ENCODE assay signal across 10 cellular contexts in genomic region chr6:44265843-44266233, GRCh38. TPM values are rescaled to one million over a fixed set of nuclear protein-coding genes. Genes with fewer than 3 reads are reported as not detected.
DNase-seq lines count a peak whose midpoint lies in the region; ATAC-seq and TF ChIP-seq lines count a peak whose summit lies in the region.
"Had no signal": no experiment of that assay in that cellular context is flagged by ENCODE, and none has a peak within 500 bp of the region (broad histone marks: within the 10 kb centered on the region; RNA-seq: fewer than 3 reads in every experiment).

No MANE protein-coding gene starts in this region.

- H3K27me3 ChIP-seq in GM23338 (ENCODE audit: insufficient read depth) (peaks cover 19% of the 10 kb centered on the region), SJCRH30 (peaks cover 14% of the 10 kb centered on the region), smooth muscle cell (ENCODE audit: low read depth) (peaks cover 26% of the 10 kb centered on the region)

- H3K27ac Mint-ChIP-seq in GM23338, result no peak overlapping the region

- no peak overlapping the region; the same call in 1 of the 2 replicates for H3K4me2 ChIP-seq in GM23338
- H3K4me2 ChIP-seq in smooth muscle cell, result peak overlapping the region; percentile 61

- peak overlapping the region; percentile 86 for H3K4me3 Mint-ChIP-seq in GM23338

- no peaks in the 10 kb centered on the region for H3K9me3 ChIP-seq in SJCRH30 (replicated peaks)
- no peaks in the 10 kb centered on the region for H3K9me3 ChIP-seq in smooth muscle cell (replicated peaks; ENCODE audit: low read depth)

- H3K9me3 Mint-ChIP-seq in GM23338, result no peaks in the 10 kb centered on the region

- whole genome bisulfite sequencing in smooth muscle cell (ENCODE audit: low lambda C conversion rate), result 85% methylated on average over 14 of the region's 14 CpGs

- H3K4me3 ChIP-seq in GM23338 (peak overlapping the region; percentile 88), SJCRH30 (peak overlapping the region; percentile 73), fibroblast of villous mesenchyme (ENCODE audit: low read depth, low read length) (peak overlapping the region; percentile 79), smooth muscle cell (peak overlapping the region; percentile 96)

- no peak overlapping the region for H3K27ac ChIP-seq in GM23338 (ENCODE audit: low read depth)
- no peak overlapping the region for H3K27ac ChIP-seq in SJCRH30
- peak overlapping the region; percentile 57 for H3K27ac ChIP-seq in smooth muscle cell (ENCODE audit: low read depth)

- ATAC-seq in GM23338, result no peak
- no peak for ATAC-seq in GM21717 (IDR thresholded peaks at IDR 0.05; ENCODE audit: unreplicated experiment)
- ATAC-seq in HG03097 (IDR thresholded peaks at IDR 0.05; ENCODE audit: low FRiP score, unreplicated experiment), result no peak

- no peak for TF ChIP-seq CTCF in GM23338 (conservative IDR thresholded peaks at IDR 0.05; ENCODE audit: low read depth in 2 of 2)
- no peak for TF ChIP-seq CTCF in fibroblast of villous mesenchyme (IDR thresholded peaks at IDR 0.05; ENCODE audit: insufficient read depth, low read depth, low read length)
- no peak for TF ChIP-seq CTCF in smooth muscle cell (IDR thresholded peaks at IDR 0.05; ENCODE audit: borderline replicate concordance, insufficient read depth, poor library complexity, severe bottlenecking)

- no peak overlapping the region for H3K9ac ChIP-seq in smooth muscle cell (ENCODE audit: low read depth)

- DNase-seq in GM23338 (ENCODE audit: low spot score) (no peak), SJCRH30 (no peak), fibroblast of villous mesenchyme (ENCODE audit: low read depth) (no peak), smooth muscle cell (lab: John Stamatoyannopoulos, UW; ENCODE audit: unreplicated experiment) (no peak), EL (no peak), NCI-H2227 (lab: John Stamatoyannopoulos, UW; ENCODE audit: unreplicated experiment) (no peak)

- H4K20me1 ChIP-seq in GM23338 (replicated peaks; ENCODE audit: insufficient read depth) (peaks cover 6% of the 10 kb centered on the region; the same call in 1 of the 2 replicates), smooth muscle cell (ENCODE audit: low read depth) (peaks cover 13% of the 10 kb centered on the region)

- peaks cover 31% of the 10 kb centered on the region for H3K4me1 ChIP-seq in GM23338 (ENCODE audit: insufficient read depth)
- peaks cover 11% of the 10 kb centered on the region; the same call in 1 of the 2 replicates for H3K4me1 ChIP-seq in SJCRH30
- H3K4me1 ChIP-seq in smooth muscle cell (ENCODE audit: low read depth), result peaks cover 25% of the 10 kb centered on the region

- H3K36me3 ChIP-seq in GM23338 (ENCODE audit: insufficient read depth) (no peaks in the 10 kb centered on the region), SJCRH30 (no peaks in the 10 kb centered on the region), smooth muscle cell (ENCODE audit: low read depth) (no peaks in the 10 kb centered on the region)

- H3K9me2 ChIP-seq in GM23338 (ENCODE audit: insufficient read depth), result no peaks in the 10 kb centered on the region

- peaks cover 4% of the 10 kb centered on the region; the same call in 1 of the 3 replicates for H3K36me3 Mint-ChIP-seq in GM23338 (ENCODE audit: low read depth)

- no peak overlapping the region for H2AFZ ChIP-seq in GM23338
- H2AFZ ChIP-seq in smooth muscle cell (ENCODE audit: low read depth), result no peak overlapping the region

- H3F3A ChIP-seq in GM23338 (replicated peaks; ENCODE audit: low read depth), result 0 out of 2 replicates have a peak, but pooled peaks cover 17% of the 10 kb centered on the region
- no peaks in the 10 kb centered on the region for H3F3A ChIP-seq in smooth muscle cell (ENCODE audit: low read depth)

- H3K27me3 Mint-ChIP-seq in GM23338 (ENCODE audit: insufficient read depth, low read depth, poor library complexity), result peaks cover 42% of the 10 kb centered on the region

- peaks cover 53% of the 10 kb centered on the region for H3K4me1 Mint-ChIP-seq in GM23338

- H3K79me2 ChIP-seq in GM23338 (replicated peaks; ENCODE audit: insufficient read depth) (peaks cover 9% of the 10 kb centered on the region; the same call in 1 of the 2 replicates), smooth muscle cell (ENCODE audit: low read depth) (peaks cover 16% of the 10 kb centered on the region)

TF ChIP-seq in GM23338, 12 proteins besides CTCF, POLR2A, EP300 and RAD21 (continues in another document):
- TF ChIP-seq STAT1 (IDR thresholded peaks at IDR 0.05; ENCODE audit: unreplicated experiment) (no peak), REST (IDR thresholded peaks at IDR 0.05; ENCODE audit: unreplicated experiment) (no peak), EZH2phosphoT487 (IDR thresholded peaks at IDR 0.05; ENCODE audit: unreplicated experiment) (no peak), POLR2AphosphoS5 (IDR thresholded peaks at IDR 0.05; ENCODE audit: low read depth) (no peak)

RNA-seq across cellular contexts. Expression of gene NFKBIE, which starts 0.5 kb away (rescaled TPM):
- 19.8 and 25.9 TPM in 2 replicates for total RNA-seq in GM23338 (2014; rRNA removed; shearing (Covaris generic))
- polyA plus RNA-seq in GM23338 (2016; fragmentation: Nextera tagmentation; extraction: Ambion mirVana) (12.8 and 14.6 TPM in 2 replicates), smooth muscle cell (11.3 and 12.3 TPM in 2 replicates)
- total RNA-seq in SJCRH30 (2014; rRNA removed; shearing (Covaris generic)), result 7.8 and 9.6 TPM in 2 replicates
- total RNA-seq in fibroblast of villous mesenchyme (12.2 and 17.7 TPM in 2 replicates), smooth muscle cell (7.0 and 11.4 TPM in 2 replicates)

RNA-seq across cellular contexts. Expression of gene TMEM151B, which starts 4.4 kb away (rescaled TPM):
- total RNA-seq in GM23338 (2014; rRNA removed; shearing (Covaris generic)), result 11.5 and 14.6 TPM in 2 replicates
- polyA plus RNA-seq in GM23338 (2016; fragmentation: Nextera tagmentation; extraction: Ambion mirVana) (0.91 and 1.5 TPM in 2 replicates), smooth muscle cell (not detected in 2 replicates)
- 1.2 and 1.5 TPM in 2 replicates for total RNA-seq in SJCRH30 (2014; rRNA removed; shearing (Covaris generic))
- total RNA-seq in fibroblast of villous mesenchyme (under 0.01 TPM in 1 of 2 replicates, not detected in the other), smooth muscle cell (0.04 TPM in 1 of 2 replicates, not detected in the other)
- total RNA-seq: bronchial epithelial cell; T-helper 1 cell treated with Interleukin-12 subunit alpha and Interleukin-12 subunit beta and Interleukin-4 antibody, amounts not matched to agents 30 ng/mL and 1 ng/mL, for 36 hours had no signal

RNA-seq across cellular contexts. Expression of gene SLC35B2, which starts 8.5 kb away (rescaled TPM):
- 30.5 and 30.9 TPM in 2 replicates for total RNA-seq in GM23338 (2014; rRNA removed; shearing (Covaris generic))
- 14.0 and 14.7 TPM in 2 replicates for polyA plus RNA-seq in GM23338 (2016; fragmentation: Nextera tagmentation; extraction: Ambion mirVana)
- 27.8 and 28.5 TPM in 2 replicates for total RNA-seq in SJCRH30 (2014; rRNA removed; shearing (Covaris generic))
- total RNA-seq in fibroblast of villous mesenchyme, result 84.7 and 92.8 TPM in 2 replicates
- 68.6 and 78.0 TPM in 2 replicates for total RNA-seq in smooth muscle cell
- 112 and 117 TPM in 2 replicates for polyA plus RNA-seq in smooth muscle cell

RNA-seq across cellular contexts. Expression of gene HSP90AB1, which starts 18.9 kb away (rescaled TPM):
- 2,361 and 2,444 TPM in 2 replicates for total RNA-seq in GM23338 (2014; rRNA removed; shearing (Covaris generic))
- polyA plus RNA-seq in GM23338 (2016; fragmentation: Nextera tagmentation; extraction: Ambion mirVana) (1,345 and 1,425 TPM in 2 replicates), smooth muscle cell (408 TPM in 2 replicates)
- total RNA-seq in SJCRH30 (2014; rRNA removed; shearing (Covaris generic)), result 1,351 and 1,358 TPM in 2 replicates
- total RNA-seq in fibroblast of villous mesenchyme (573 and 928 TPM in 2 replicates), smooth muscle cell (736 and 781 TPM in 2 replicates)

RNA-seq across cellular contexts. Expression of gene SLC29A1, which starts 42.4 kb away (rescaled TPM):
- 149 and 169 TPM in 2 replicates for total RNA-seq in GM23338 (2014; rRNA removed; shearing (Covaris generic))
- polyA plus RNA-seq in GM23338 (2016; fragmentation: Nextera tagmentation; extraction: Ambion mirVana) (67.6 and 73.1 TPM in 2 replicates), smooth muscle cell (7.4 and 8.1 TPM in 2 replicates)
- total RNA-seq in SJCRH30 (2014; rRNA removed; shearing (Covaris generic)), result 102 and 109 TPM in 2 replicates
- total RNA-seq in fibroblast of villous mesenchyme (7.1 and 9.5 TPM in 2 replicates), smooth muscle cell (7.3 and 8.0 TPM in 2 replicates)
